In genomic region chr1:120723715-120724402, GRCh38 we compare ENCODE assay signal across 8 cellular contexts. TPM values are rescaled to one million over a fixed set of nuclear protein-coding genes. Genes with fewer than 3 reads are reported as not detected.
DNase-seq lines count a peak whose midpoint lies in the region; ATAC-seq and TF ChIP-seq lines count a peak whose summit lies in the region.
"Not testable (repeated sequence)": the region's sequence is repeated elsewhere in the genome, so short reads cannot be mapped to it uniquely, and the experiment has no call there.

TSS of gene NBPF26 (plus strand) at chr1:120723945.

- H2AFZ ChIP-seq in DND-41 (ENCODE audit: low read depth, low read length): peak within 1 kb of the TSS; percentile 78

- H3K27ac ChIP-seq in DND-41 (ENCODE audit: low read length): peak within 1 kb of the TSS; percentile 54
- H3K27ac ChIP-seq in endodermal cell (ENCODE audit: low read depth, low read length): not testable (repeated sequence)

- H3K4me3 ChIP-seq in DND-41 (ENCODE audit: low read depth in 1 of 2, low read length in 2 of 2) (peak within 1 kb of the TSS; percentile 57 to 76; a peak in 3 of 4 replicates), endodermal cell (ENCODE audit: low read length) (peak within 1 kb of the TSS; percentile 64), lower leg skin (ENCODE audit: low read depth, poor library complexity, severe bottlenecking) (peak within 1 kb of the TSS; percentile 42), skeletal muscle satellite cell (ENCODE audit: low read length) (peak within 1 kb of the TSS; percentile 69)

- H3K9ac ChIP-seq in DND-41 (ENCODE audit: low read depth, low read length) (peak within 1 kb of the TSS; percentile 66), endodermal cell (ENCODE audit: extremely low read depth, low read length, poor library complexity, severe bottlenecking) (peak within 1 kb of the TSS; percentile 34), skeletal muscle satellite cell (ENCODE audit: low read depth, low read length) (peak within 1 kb of the TSS; percentile 78)

- H3K4me3 Mint-ChIP-seq in T-helper 17 cell; activated T-helper 2 cell treated with anti-CD3 and anti-CD28 coated beads, Interferon-gamma antibody, Interleukin-2, Interleukin-4, amounts not matched to agents 10 μg/mL and 5 μg/mL and 100 μg/mL, durations not matched to agents 14 hours and 24 hours and 36 hours (ENCODE audit: low read depth): not testable (repeated sequence)
- peak within 1 kb of the TSS; percentile 58 for H3K4me3 Mint-ChIP-seq in endodermal cell

- H3K9me3 Mint-ChIP-seq in activated T-helper 2 cell treated with anti-CD3 and anti-CD28 coated beads, Interferon-gamma antibody, Interleukin-2, Interleukin-4, amounts not matched to agents 10 μg/mL and 5 μg/mL and 100 μg/mL, durations not matched to agents 14 hours and 24 hours and 36 hours; endodermal cell: not testable (repeated sequence)

- H3K36me3 ChIP-seq in DND-41 (ENCODE audit: insufficient read depth, low read length); endodermal cell (ENCODE audit: control insufficient read depth, insufficient read depth, low read length); skeletal muscle satellite cell (ENCODE audit: insufficient read depth, low read length): not testable (repeated sequence)

- TF ChIP-seq POLR2A in lower leg skin (IDR thresholded peaks at IDR 0.05): not testable (repeated sequence)

- peak; percentile 89 for DNase-seq in DND-41
- DNase-seq in LHCN-M2 (ENCODE audit: low read depth): peak; percentile 77
- peak; percentile 16 to 78 (median 65) for DNase-seq in T-helper 17 cell
- DNase-seq in activated T-helper 2 cell treated with anti-CD3 and anti-CD28 coated beads, Interferon-gamma antibody, Interleukin-2, Interleukin-4, amounts not matched to agents 10 μg/mL and 5 μg/mL and 100 μg/mL, durations not matched to agents 14 hours and 24 hours and 36 hours (ENCODE audit: low spot score): peak; percentile 46
- peak; percentile 84 for DNase-seq in endodermal cell
- peak in 1 of 2 donors; percentile 47 for DNase-seq in lower leg skin (ENCODE audit: low spot score in 2 of 2)
- peak; percentile 2 for DNase-seq in superior temporal gyrus (ENCODE audit: extremely low spot score)

- peak; percentile 91 for ATAC-seq in DND-41 (ENCODE audit: insufficient read depth, low read depth)
- peak; percentile 59 for ATAC-seq in T-helper 17 cell

- H3K79me2 ChIP-seq in DND-41 (ENCODE audit: insufficient read depth, low read length): not testable (repeated sequence)

- not testable (repeated sequence) for H3K4me1 Mint-ChIP-seq in T-helper 17 cell; activated T-helper 2 cell treated with anti-CD3 and anti-CD28 coated beads, Interferon-gamma antibody, Interleukin-2, Interleukin-4, amounts not matched to agents 10 μg/mL and 5 μg/mL and 100 μg/mL, durations not matched to agents 14 hours and 24 hours and 36 hours (ENCODE audit: low read depth); endodermal cell

- H3K4me2 ChIP-seq in DND-41 (ENCODE audit: insufficient read depth, low read length): peak within 1 kb of the TSS; percentile 81
- H3K4me2 ChIP-seq in skeletal muscle satellite cell (ENCODE audit: low read length): not testable (repeated sequence)

- WGBS in endodermal cell (ENCODE audit: insufficient coverage in 1 of 2, insufficient read length in 1 of 2), 2 experiments: 0% methylated on average over 3 to 41 of the region's 74 CpGs
- WGBS in lower leg skin, 2 donors: no CpG with 5 or more reads among the region's 74 CpGs

- not testable (repeated sequence) for H3K27ac Mint-ChIP-seq in T-helper 17 cell; activated T-helper 2 cell treated with anti-CD3 and anti-CD28 coated beads, Interferon-gamma antibody, Interleukin-2, Interleukin-4, amounts not matched to agents 10 μg/mL and 5 μg/mL and 100 μg/mL, durations not matched to agents 14 hours and 24 hours and 36 hours; endodermal cell

- not testable (repeated sequence) for H3K27me3 Mint-ChIP-seq in T-helper 17 cell; activated T-helper 2 cell treated with anti-CD3 and anti-CD28 coated beads, Interferon-gamma antibody, Interleukin-2, Interleukin-4, amounts not matched to agents 10 μg/mL and 5 μg/mL and 100 μg/mL, durations not matched to agents 14 hours and 24 hours and 36 hours (ENCODE audit: low read depth); endodermal cell (ENCODE audit: insufficient read depth)

- not testable (repeated sequence) for TF ChIP-seq CTCF in DND-41 (IDR thresholded peaks at IDR 0.05; ENCODE audit: borderline replicate concordance, extremely low read depth, low read length, poor library complexity, severe bottlenecking); endodermal cell (conservative IDR thresholded peaks at IDR 0.05); lower leg skin (IDR thresholded peaks at IDR 0.05)

- H3K4me1 ChIP-seq in DND-41 (ENCODE audit: insufficient read depth, low read length); endodermal cell (ENCODE audit: control insufficient read depth, insufficient read depth, low read length); skeletal muscle satellite cell (ENCODE audit: control insufficient read depth, insufficient read depth, low read length): not testable (repeated sequence)

- not testable (repeated sequence) for H4K20me1 ChIP-seq in DND-41 (ENCODE audit: insufficient read depth, low read length)

- intact Hi-C loops in activated T-helper 2 cell treated with anti-CD3 and anti-CD28 coated beads, Interferon-gamma antibody, Interleukin-2, Interleukin-4, amounts not matched to agents 10 μg/mL and 5 μg/mL and 100 μg/mL, durations not matched to agents 14 hours and 24 hours and 36 hours (cut with micrococcal nuclease); lower leg skin (cut with DNase I; ENCODE audit: low total_unique reads): not testable (repeated sequence)

- not testable (repeated sequence) for H3K9me3 ChIP-seq in DND-41 (ENCODE audit: insufficient read depth, low read length, severe bottlenecking); T-helper 17 cell (ENCODE audit: control insufficient read depth, low read length, poor library complexity, severe bottlenecking); endodermal cell (ENCODE audit: control insufficient read depth, low read length); skeletal muscle satellite cell (replicated peaks; ENCODE audit: low read length)

- not testable (repeated sequence) for H3K36me3 Mint-ChIP-seq in T-helper 17 cell (ENCODE audit: low read depth); activated T-helper 2 cell treated with anti-CD3 and anti-CD28 coated beads, Interferon-gamma antibody, Interleukin-2, Interleukin-4, amounts not matched to agents 10 μg/mL and 5 μg/mL and 100 μg/mL, durations not matched to agents 14 hours and 24 hours and 36 hours (ENCODE audit: low read depth); endodermal cell (ENCODE audit: low read depth)

- H3K27me3 ChIP-seq in DND-41 (ENCODE audit: insufficient read depth, low read length, poor library complexity); endodermal cell (ENCODE audit: control insufficient read depth, insufficient read depth, low read length, poor library complexity, severe bottlenecking); skeletal muscle satellite cell (ENCODE audit: control insufficient read depth, insufficient read depth, low read length): not testable (repeated sequence)

RNA-seq across cellular contexts. Expression of gene NBPF26, which starts in this region (rescaled TPM):
- total RNA-seq in LHCN-M2 (2014; rRNA removed) (31.9 and 37.0 TPM in 2 replicates), T-helper 17 cell (10 to 100 TPM; 23.9 to 36.3 TPM), endodermal cell (10 to 100 TPM; 13.9 to 20.9 TPM), lower leg skin (10 to 100 TPM; 13.6 to 47.2 (median 24.5) TPM)
- polyA plus RNA-seq in LHCN-M2 (2012): 14.2 TPM
- 4.8 and 7.4 TPM in 2 replicates for total RNA-seq in activated T-helper 2 cell treated with anti-CD3 and anti-CD28 coated beads, Interferon-gamma antibody, Interleukin-2, Interleukin-4, amounts not matched to agents 10 μg/mL and 5 μg/mL and 100 μg/mL, durations not matched to agents 14 hours and 24 hours and 36 hours
- 15.3 TPM for polyA plus RNA-seq in endodermal cell (2013, experiment 1 of 2)
- 16.4 TPM for polyA plus RNA-seq in endodermal cell (2013, experiment 2 of 2)
- 25.8 and 27.1 TPM in 2 replicates for total RNA-seq in skeletal muscle satellite cell (2012; rRNA removed)
